In genomic region chr1:85133565-85134159, GRCh38 we compare ENCODE assay signal across 17 cellular contexts.
"Had no signal": no experiment of that assay in that cellular context is flagged by ENCODE, and none has a peak within 500 bp of the region (broad histone marks: within the 10 kb centered on the region; RNA-seq: fewer than 3 reads in every experiment).

No MANE protein-coding gene starts in this region.

- H3K4me1 ChIP-seq: breast epithelium had no signal

- H3K36me3 ChIP-seq: breast epithelium, neutrophil, transverse colon, WERI-Rb-1 had no signal

- H3K27ac ChIP-seq: breast epithelium, neutrophil, WERI-Rb-1 had no signal

- ATAC-seq: activated CD4-positive, alpha-beta T cell treated with anti-CD3 and anti-CD28 coated beads for 36 hours; activated CD8-positive, alpha-beta memory T cell treated with anti-CD3 and anti-CD28 coated beads, Interleukin-2, amount 10 ng/mL, durations not matched to agents 7 days and 5 days; activated naive CD8-positive, alpha-beta T cell treated with anti-CD3 and anti-CD28 coated beads, Interleukin-2, amount 50 U/mL, for 24 hours; mucosa of descending colon; naive thymus-derived CD4-positive, alpha-beta T cell had no signal

- H3K9me3 ChIP-seq: breast epithelium, mucosa of descending colon, neutrophil, transverse colon had no signal

- H3K27me3 ChIP-seq: breast epithelium, neutrophil, transverse colon had no signal

- H3K4me3 ChIP-seq: breast epithelium, mucosa of descending colon, transverse colon had no signal

- DNase-seq: activated CD4-positive, alpha-beta memory T cell treated with anti-CD3 and anti-CD28 coated beads for 36 hours; activated CD4-positive, alpha-beta T cell treated with anti-CD3 and anti-CD28 coated beads for 36 hours; activated CD8-positive, alpha-beta memory T cell treated with anti-CD3 and anti-CD28 coated beads, Interleukin-2, amount 10 ng/mL, durations not matched to agents 7 days and 5 days; activated naive CD4-positive, alpha-beta T cell treated with anti-CD3 and anti-CD28 coated beads for 36 hours; activated naive CD8-positive, alpha-beta T cell treated with anti-CD3 and anti-CD28 coated beads, Interleukin-2, amount 50 U/mL, for 24 hours; activated T-cell treated with anti-CD3 and anti-CD28 coated beads, Interleukin-2, amount 50 U/mL, for 1 hour; aorta; mucosa of descending colon; naive thymus-derived CD4-positive, alpha-beta T cell; small intestine; stimulated activated CD4-positive, alpha-beta T cell treated with anti-CD3 and anti-CD28 coated beads, Interleukin-4, amount 100 ng/mL, for 4 hours; stimulated activated CD8-positive, alpha-beta memory T cell treated with anti-CD3 and anti-CD28 coated beads, Interleukin-4, amount 100 ng/mL, for 48 hours; stimulated activated naive CD4-positive, alpha-beta T cell treated with Interleukin-2 at 50 U/mL for 16 hours; transverse colon; WERI-Rb-1 had no signal
